Comparison of ENCODE assay signal across 18 cellular contexts in the genomic region with DNA sequence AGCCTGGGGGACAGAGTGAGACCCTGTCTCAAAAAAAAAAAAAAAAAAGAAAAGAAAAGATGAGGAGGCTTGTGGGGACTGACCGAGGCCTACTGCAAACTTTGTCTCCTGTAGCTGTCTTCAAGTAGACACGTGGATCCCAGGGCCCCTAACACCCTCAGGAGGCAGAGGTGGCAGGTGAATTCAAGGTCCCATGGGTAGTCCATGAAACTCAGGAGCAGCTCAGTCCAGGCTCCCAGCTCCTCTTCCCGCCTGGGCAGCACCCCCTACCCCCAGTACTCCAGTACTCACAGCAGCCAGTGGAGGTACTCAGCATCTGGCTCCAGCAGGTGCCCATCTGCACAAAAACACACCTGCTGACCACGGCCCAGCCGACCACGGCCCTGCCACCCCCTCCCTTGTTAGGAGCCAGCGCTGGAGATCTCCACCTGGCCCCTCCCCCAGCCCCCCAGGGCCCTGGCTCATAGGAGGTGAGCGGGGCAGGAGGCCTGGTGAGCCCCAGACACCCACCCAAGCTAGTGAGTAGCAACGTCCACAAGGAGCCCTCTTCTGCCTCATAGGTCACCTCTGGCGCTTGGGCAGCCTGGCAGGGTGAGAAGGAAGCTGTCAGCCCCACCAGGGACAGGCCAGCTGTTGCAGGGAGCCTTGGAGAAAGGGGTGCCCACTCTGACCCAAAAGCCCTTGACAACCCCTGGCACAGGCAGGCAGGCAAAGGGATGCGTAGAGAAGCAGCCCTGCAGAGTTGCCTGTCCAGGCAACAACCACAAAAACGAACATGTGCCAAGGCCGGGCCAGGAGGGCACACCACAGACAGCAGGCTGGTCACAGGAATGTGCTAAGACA.
"Had no signal": no experiment of that assay in that cellular context is flagged by ENCODE, and none has a peak within 500 bp of the region (broad histone marks: within the 10 kb centered on the region; RNA-seq: fewer than 3 reads in every experiment).

No MANE protein-coding gene starts in this region.

- H3K9me3 ChIP-seq: left lung, upper lobe of left lung had no signal

- H3K27ac ChIP-seq: left lung, upper lobe of left lung had no signal

- DNase-seq: activated CD4-positive, alpha-beta T cell treated with anti-CD3 and anti-CD28 coated beads for 4 hours; activated naive CD4-positive, alpha-beta T cell treated with anti-CD3 and anti-CD28 coated beads, Interleukin-2, amount 50 U/mL, for 16 hours; amniotic stem cell; cortex of kidney; effector CD8-positive, alpha-beta T cell; foreskin melanocyte; head of caudate nucleus; left lung; natural killer cell; stimulated activated CD4-positive, alpha-beta T cell treated with anti-CD3 and anti-CD28 coated beads, Interleukin-15, amount 100 ng/mL, for 24 hours; stimulated activated CD4-positive, alpha-beta T cell treated with anti-CD3 and anti-CD28 coated beads, Interleukin-4, amount 100 ng/mL, for 24 hours; T-helper 9 cell; upper lobe of left lung had no signal

- H3K36me3 Mint-ChIP-seq: natural killer cell had no signal

- H3K9me3 Mint-ChIP-seq: activated T-helper 17 cell treated with anti-CD3 and anti-CD28 coated beads, Interleukin-2, amount 50 U/mL, for 72 hours; brain; central memory CD8-positive, alpha-beta T cell; memory B cell; natural killer cell; stimulated activated naive CD8-positive, alpha-beta T cell treated with anti-CD3 and anti-CD28 coated beads, Interleukin-15, Interleukin-2, amounts not matched to agents 100 ng/mL and 50 ng/mL, for 24 hours had no signal

- H3K27me3 ChIP-seq: left lung, upper lobe of left lung had no signal

- H3K4me1 Mint-ChIP-seq: activated T-helper 17 cell treated with anti-CD3 and anti-CD28 coated beads, Interleukin-2, amount 50 U/mL, for 72 hours had no signal

- H3K27ac Mint-ChIP-seq: activated T-helper 17 cell treated with anti-CD3 and anti-CD28 coated beads, Interleukin-2, amount 50 U/mL, for 72 hours; brain; memory B cell; natural killer cell; stimulated activated naive CD8-positive, alpha-beta T cell treated with anti-CD3 and anti-CD28 coated beads, Interleukin-15, Interleukin-2, amounts not matched to agents 100 ng/mL and 50 ng/mL, for 24 hours had no signal

- H3K4me3 Mint-ChIP-seq: activated T-helper 17 cell treated with anti-CD3 and anti-CD28 coated beads, Interleukin-2, amount 50 U/mL, for 72 hours; central memory CD8-positive, alpha-beta T cell; memory B cell; natural killer cell; stimulated activated naive CD8-positive, alpha-beta T cell treated with anti-CD3 and anti-CD28 coated beads, Interleukin-15, Interleukin-2, amounts not matched to agents 100 ng/mL and 50 ng/mL, for 24 hours had no signal

- ATAC-seq: activated T-helper 17 cell treated with anti-CD3 and anti-CD28 coated beads, Interleukin-2, amount 50 U/mL, for 72 hours; left lung; natural killer cell had no signal

- H3K27me3 Mint-ChIP-seq: activated T-helper 17 cell treated with anti-CD3 and anti-CD28 coated beads, Interleukin-2, amount 50 U/mL, for 72 hours; central memory CD8-positive, alpha-beta T cell; memory B cell; stimulated activated naive CD8-positive, alpha-beta T cell treated with anti-CD3 and anti-CD28 coated beads, Interleukin-15, Interleukin-2, amounts not matched to agents 100 ng/mL and 50 ng/mL, for 24 hours had no signal
